8 cellular contexts compared by ENCODE assay signal in the genomic region with DNA sequence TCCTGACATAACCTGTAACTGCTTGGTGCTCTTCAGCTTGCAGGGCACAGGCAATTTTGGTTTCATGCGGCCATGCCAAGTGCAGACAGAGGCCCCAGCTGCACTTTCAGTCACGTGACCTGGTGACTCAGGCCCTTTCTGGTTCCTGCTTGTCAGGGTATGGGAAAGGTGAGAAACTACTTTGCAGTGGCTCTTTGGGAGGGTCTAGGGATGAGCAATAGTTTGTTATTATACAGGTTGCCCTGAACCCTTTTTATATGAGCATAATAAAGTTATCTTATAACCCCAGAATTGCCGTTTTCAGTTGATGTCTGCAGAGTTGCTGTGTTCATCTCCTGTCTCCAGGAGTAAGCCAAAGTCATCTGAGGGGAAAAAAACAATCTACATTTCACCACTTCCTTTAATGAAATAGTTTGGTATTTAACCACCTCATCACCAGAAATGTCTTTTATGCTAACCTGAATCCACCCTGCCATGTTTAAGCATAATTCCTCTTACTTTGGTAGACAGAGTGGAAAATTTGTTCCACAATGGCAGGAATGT. TPM values are rescaled to one million over a fixed set of nuclear protein-coding genes. Genes with fewer than 3 reads are reported as not detected.
DNase-seq lines count a peak whose midpoint lies in the region; ATAC-seq and TF ChIP-seq lines count a peak whose summit lies in the region.

No MANE protein-coding gene starts in this region.

- no peaks in the 10 kb centered on the region for H3K9me3 Mint-ChIP-seq in activated T-helper 17 cell treated with anti-CD3 and anti-CD28 coated beads, Interleukin-2, amount 50 U/mL, for 72 hours
- H3K9me3 Mint-ChIP-seq in type B pancreatic cell: peaks cover 3% of the 10 kb centered on the region

- H3K36me3 ChIP-seq in Peyer's patch (no peaks in the 10 kb centered on the region), heart right ventricle (no peaks in the 10 kb centered on the region)

- no peaks in the 10 kb centered on the region for H3K27me3 ChIP-seq in Peyer's patch
- no peaks in the 10 kb centered on the region for H3K27me3 ChIP-seq in heart right ventricle

- H3K36me3 Mint-ChIP-seq in activated T-helper 17 cell treated with anti-CD3 and anti-CD28 coated beads, Interleukin-2, amount 50 U/mL, for 72 hours (ENCODE audit: low read depth): no peaks in the 10 kb centered on the region
- peaks cover 3% of the 10 kb centered on the region for H3K36me3 Mint-ChIP-seq in type B pancreatic cell

- TF ChIP-seq POLR2A in Peyer's patch (IDR thresholded peaks at IDR 0.05): no peak

- WGBS in heart right ventricle, 2 donors: 20 to 21% methylated on average over 3 of the region's 3 CpGs

- no peaks in the 10 kb centered on the region for H3K9me3 ChIP-seq in Peyer's patch
- H3K9me3 ChIP-seq in heart right ventricle: peaks cover 0 to 5% (median 0%) of the 10 kb centered on the region in 11 donors

- H3K4me1 Mint-ChIP-seq in activated T-helper 17 cell treated with anti-CD3 and anti-CD28 coated beads, Interleukin-2, amount 50 U/mL, for 72 hours: peaks cover 6% of the 10 kb centered on the region
- H3K4me1 Mint-ChIP-seq in type B pancreatic cell (ENCODE audit: unreplicated experiment): no peaks in the 10 kb centered on the region

- peak overlapping the region; percentile 23 for H3K4me3 Mint-ChIP-seq in activated T-helper 17 cell treated with anti-CD3 and anti-CD28 coated beads, Interleukin-2, amount 50 U/mL, for 72 hours
- no peak overlapping the region for H3K4me3 Mint-ChIP-seq in type B pancreatic cell

- ATAC-seq in HG02938 (IDR thresholded peaks at IDR 0.05; ENCODE audit: unreplicated experiment) (peak; percentile 55), heart right ventricle (peak; percentile 70 to 93 (median 83))
- peak; percentile 98 for ATAC-seq in activated T-helper 17 cell treated with anti-CD3 and anti-CD28 coated beads, Interleukin-2, amount 50 U/mL, for 72 hours (replicated peaks)

- H3K27ac Mint-ChIP-seq in activated T-helper 17 cell treated with anti-CD3 and anti-CD28 coated beads, Interleukin-2, amount 50 U/mL, for 72 hours: peak overlapping the region; percentile 23
- H3K27ac Mint-ChIP-seq in type B pancreatic cell: no peak overlapping the region

- TF ChIP-seq CTCF in Peyer's patch (IDR thresholded peaks at IDR 0.05) (no peak), heart right ventricle (IDR thresholded peaks at IDR 0.05) (no peak), type B pancreatic cell (conservative IDR thresholded peaks at IDR 0.05) (no peak)

- peaks cover 0 to 9% (median 4%) of the 10 kb centered on the region in 4 donors for H3K4me1 ChIP-seq in Peyer's patch
- H3K4me1 ChIP-seq in heart right ventricle: peaks cover 0 to 15% (median 10%) of the 10 kb centered on the region in 9 donors

- no peak overlapping the region for H3K4me3 ChIP-seq in Peyer's patch
- H3K4me3 ChIP-seq in heart right ventricle: no peak overlapping the region

- intact Hi-C loops in heart right ventricle (cut with DNase I): no loop called here

- in situ Hi-C loops in Caki2 (cut with HindIII; ENCODE audit: low pct_unique_long_range_greater_than_20kb, low sequenced_read_pairs): no loop called here

- H3K27ac ChIP-seq in Peyer's patch: peak overlapping the region in 1 of 4 donors; percentile 55
- H3K27ac ChIP-seq in heart right ventricle: peak overlapping the region in 1 of 10 donors; percentile 28

- peaks cover 7% of the 10 kb centered on the region for H3K27me3 Mint-ChIP-seq in activated T-helper 17 cell treated with anti-CD3 and anti-CD28 coated beads, Interleukin-2, amount 50 U/mL, for 72 hours
- H3K27me3 Mint-ChIP-seq in type B pancreatic cell: no peaks in the 10 kb centered on the region

- DNase-seq in Caki2 (ENCODE audit: low read depth) (peak; percentile 62), Peyer's patch (peak; percentile 61 to 90 (median 70)), heart right ventricle (peak; percentile 60 to 62), type B pancreatic cell (ENCODE audit: extremely low spot score, unreplicated experiment) (no peak), putamen (ENCODE audit: low spot score) (no peak)
- peak; percentile 39 to 43 for DNase-seq in stimulated activated CD4-positive, alpha-beta T cell treated with anti-CD3 and anti-CD28 coated beads, Interleukin-1b, Interleukin-23, amount 100 ng/mL, for 1 hour (ENCODE audit: low read depth in 2 of 2)

RNA-seq across cellular contexts. Expression of gene EMP1, which starts 30.9 kb away (rescaled TPM):
- total RNA-seq in Caki2 (2014; rRNA removed; shearing (Covaris generic); ENCODE audit: low replicate concordance): 7.8 and 17.2 TPM in 2 replicates
- total RNA-seq in Peyer's patch (100 to 1,000 TPM in 1 of 4 donors, 10 to 100 TPM in 3; 37.1 to 110 (median 87.3) TPM), heart right ventricle (100 to 1,000 TPM in 4 of 10 donors, 10 to 100 TPM in 6; 74.6 to 403 (median 98.5) TPM), type B pancreatic cell (ENCODE audit: low replicate concordance) (340 and 2,561 TPM in 2 replicates)
- 10 to 100 TPM; 36.7 to 60.2 TPM for total RNA-seq in activated T-helper 17 cell treated with anti-CD3 and anti-CD28 coated beads, Interleukin-2, amount 50 U/mL, for 72 hours
- polyA plus RNA-seq in heart right ventricle: 10 to 100 TPM; 46.2 to 55.5 TPM

Comparison
In these comparisons a context has a peak if more than half of its experiments do, and no peak if none do; other contexts are left out.
1. DNase-seq: peak in Caki2 (single experiment), Peyer's patch (3 of 3), heart right ventricle (2 of 2) and stimulated activated CD4-positive, alpha-beta T cell treated with anti-CD3 and anti-CD28 coated beads, Interleukin-1b, Interleukin-23, amount 100 ng/mL, for 1 hour (2 of 2); none in type B pancreatic cell (single experiment) and putamen (single experiment).
2. Peak in every context shown above with its lines, with median percentiles within 50 percentile points of each other: ATAC-seq.